In genomic region chr4:103030791-103031190, GRCh38 we compare ENCODE assay signal across 10 cellular contexts. TPM values are rescaled to one million over a fixed set of nuclear protein-coding genes. Genes with fewer than 3 reads are reported as not detected.
"Had no signal": no experiment of that assay in that cellular context is flagged by ENCODE, and none has a peak within 500 bp of the region (broad histone marks: within the 10 kb centered on the region; RNA-seq: fewer than 3 reads in every experiment).

No MANE protein-coding gene starts in this region.

- ATAC-seq: GM23338, HCT116 had no signal

- H3K4me3 ChIP-seq: GM23248, GM23338, HAP-1 had no signal

- H3K9ac ChIP-seq: GM23248 had no signal

- H3K27ac ChIP-seq: GM23248 had no signal

- H3K4me2 ChIP-seq: GM23338 had no signal

- H3K9me3 ChIP-seq: HAP-1 had no signal

- H3K36me3 ChIP-seq: HAP-1 had no signal

- DNase-seq: GM23248, GOT3, H7, H9, HCEC 1CT, HFFc6 had no signal

- H3K4me1 ChIP-seq: HAP-1 had no signal

- H2AFZ ChIP-seq: GM23248, GM23338 had no signal

RNA-seq across cellular contexts. Expression of gene SLC9B1, which starts 11.3 kb away (rescaled TPM):
- total RNA-seq: GM23248, H4, H7 had no signal
